In genomic region chr1:79190074-79190473, GRCh38 we compare ENCODE assay signal across 16 cellular contexts.
A peak's percentile ranks its signal among the peaks of the same experiment; 100 is the strongest.
DNase-seq lines count a peak whose midpoint lies in the region; ATAC-seq, FAIRE-seq and TF ChIP-seq lines count a peak whose summit lies in the region.
"Had no signal": no experiment of that assay in that cellular context is flagged by ENCODE, and none has a peak within 500 bp of the region (broad histone marks: within the 10 kb centered on the region; RNA-seq: fewer than 3 reads in every experiment).

No MANE protein-coding gene starts in this region.

- BruUV-seq in GM12878 (replicated peaks; lab: Mats Ljungman, UMichigan), result no TSS peak

- H3K27me3 ChIP-seq in GM12878 (replicated peaks in 1 of 2; ENCODE audit: control insufficient read depth in 2 of 2, insufficient read depth in 2 of 2, low read length in 1 of 2), result no peaks in the 10 kb centered on the region
- H3K27me3 ChIP-seq: foreskin keratinocyte, neural progenitor cell had no signal

- no peak overlapping the region for H3K4me3 ChIP-seq in GM12878
- H3K4me3 ChIP-seq: neural progenitor cell had no signal

- no peaks in the 10 kb centered on the region for H3K79me2 ChIP-seq in GM12878 (ENCODE audit: control insufficient read depth, insufficient read depth, low read length)

- H3K9ac ChIP-seq in GM12878 (ENCODE audit: control insufficient read depth, insufficient read depth, low read length), result no peak overlapping the region
- H3K9ac ChIP-seq: KMS-11, neural progenitor cell had no signal

- ATAC-seq in GM18861 (IDR thresholded peaks at IDR 0.05; ENCODE audit: unreplicated experiment) (peak; percentile 68), GM21528 (IDR thresholded peaks at IDR 0.05; ENCODE audit: low FRiP score, unreplicated experiment) (peak; percentile 72), HG03135 (IDR thresholded peaks at IDR 0.05; ENCODE audit: unreplicated experiment) (peak; percentile 57), GM12878 (peak; percentile 71), HG02884 (IDR thresholded peaks at IDR 0.05; ENCODE audit: unreplicated experiment) (no peak)
- ATAC-seq: foreskin keratinocyte; stimulated activated effector memory CD8-positive, alpha-beta T cell treated with anti-CD3 and anti-CD28 coated beads, Interleukin-12 subunit alpha, Interleukin-12 subunit beta, amount 100 ng/mL, for 72 hours had no signal

- CTCF ChIA-PET in GM12878 (lab: Yijun Ruan, JAX), result no interaction called here

- TF ChIP-seq POLR2A in GM12878 (IDR thresholded peaks at IDR 0.05; ENCODE audit: low read depth, low read length), result no peak

- no peaks in the 10 kb centered on the region for H3K4me1 ChIP-seq in GM12878 (ENCODE audit: control insufficient read depth, insufficient read depth, low read length)
- H3K4me1 ChIP-seq: foreskin keratinocyte, neural progenitor cell had no signal

- RAD21 ChIA-PET in GM12878 (lab: Charles Lee; ENCODE audit: unreplicated experiment), result no interaction called here

- in situ Hi-C loops in GM12878 (cut with MboI), result loop anchor here (10.0 kb wide), 1 partner anchor 355 kb away; no protein-coding TSS in a partner anchor

- no peak for TF ChIP-seq CTCF in GM12878 (IDR thresholded peaks at IDR 0.05 in 2 of 3, conservative IDR thresholded peaks at IDR 0.05 in 1 of 3; ENCODE audit: control insufficient read depth in 2 of 3, extremely low read depth in 1 of 3, insufficient read depth in 1 of 3, low read depth in 3 of 3, low read length in 3 of 3)

- no peaks in the 10 kb centered on the region for H3K9me3 ChIP-seq in GM12878 (replicated peaks; ENCODE audit: control insufficient read depth, insufficient read depth, low read length)

- intact Hi-C loops in GM12878 (cut with micrococcal nuclease; ENCODE audit: unreplicated experiment), result loop anchor here (5.0 kb wide), 1 partner anchor 568 kb away; the partner anchor contains the start of gene IFI44L

- H3K27ac ChIP-seq in GM12878 (ENCODE audit: control insufficient read depth, insufficient read depth), result no peak overlapping the region
- H3K27ac ChIP-seq: foreskin keratinocyte, KMS-11, neural progenitor cell had no signal

- SMC1A ChIA-PET in GM12878 (lab: Charles Lee; ENCODE audit: uncharacterized antibody, unreplicated experiment), result no interaction called here

- H3K4me2 ChIP-seq in GM12878 (ENCODE audit: control insufficient read depth, insufficient read depth), result no peak overlapping the region
- H3K4me2 ChIP-seq: KMS-11, neural progenitor cell had no signal

- DNase-seq in GM12878 (ENCODE audit: low read depth, low spot score), result peak; percentile 16
- DNase-seq in GM19238 (ENCODE audit: insufficient read length, low spot score), result no peak
- no peak for DNase-seq in activated CD8-positive, alpha-beta memory T cell treated with anti-CD3 and anti-CD28 coated beads for 24 hours
- DNase-seq in stimulated activated naive CD4-positive, alpha-beta T cell (lab: John Stamatoyannopoulos, UW), result no peak
- DNase-seq: activated CD4-positive, alpha-beta T cell treated with anti-CD3 and anti-CD28 coated beads for 1 hour; cerebellar nuclear complex; foreskin keratinocyte; H7; SIG-M5 had no signal

- no peak overlapping the region for H2AFZ ChIP-seq in GM12878 (ENCODE audit: control insufficient read depth, low read depth, low read length)
- H2AFZ ChIP-seq: neural progenitor cell had no signal

- H3K36me3 ChIP-seq in GM12878 (ENCODE audit: control insufficient read depth in 2 of 2, insufficient read depth in 2 of 2, low read length in 1 of 2), result no peaks in the 10 kb centered on the region
- H3K36me3 ChIP-seq: neural progenitor cell had no signal

- POLR2A ChIA-PET in GM12878 (lab: Charles Lee), result no interaction called here

- no peak for TF ChIP-seq EP300 in GM12878 (IDR thresholded peaks at IDR 0.05; ENCODE audit: borderline replicate concordance in 1 of 2, control insufficient read depth in 1 of 2, low read depth in 2 of 2, low read length in 2 of 2)

- WGBS in GM12878 (ENCODE audit: insufficient coverage, insufficient replicate concordance, low lambda C conversion rate, missing lambda C conversion rate), result 8% methylated on average over 1 of the region's 1 CpG

- no peak for FAIRE-seq in GM12878 (lab: Jason Lieb, UNC)

- no peaks in the 10 kb centered on the region for H4K20me1 ChIP-seq in GM12878 (ENCODE audit: control insufficient read depth, insufficient read depth)

- no peak for TF ChIP-seq RAD21 in GM12878 (IDR thresholded peaks at IDR 0.05; ENCODE audit: insufficient read depth, low read depth, low read length)

TF ChIP-seq in GM12878, 131 proteins besides CTCF, POLR2A, EP300 and RAD21:
- TF ChIP-seq SUZ12 (IDR thresholded peaks at IDR 0.05; ENCODE audit: unreplicated experiment), result no peak
- TF ChIP-seq WRNIP1 (IDR thresholded peaks at IDR 0.05; ENCODE audit: borderline replicate concordance, low read depth, low read length), result no peak
- TF ChIP-seq MTA3 (IDR thresholded peaks at IDR 0.05; ENCODE audit: borderline replicate concordance, low read length), result no peak
- no peak for TF ChIP-seq ZBED1 (IDR thresholded peaks at IDR 0.05; ENCODE audit: borderline replicate concordance)
- TF ChIP-seq RBBP5 (conservative IDR thresholded peaks at IDR 0.05), result no peak
- no peak for TF ChIP-seq TCF7 (IDR thresholded peaks at IDR 0.05; ENCODE audit: borderline replicate concordance)
- TF ChIP-seq ZNF384 (IDR thresholded peaks at IDR 0.05; ENCODE audit: borderline replicate concordance, low read depth, low read length), result no peak
- TF ChIP-seq SMARCA5 (IDR thresholded peaks at IDR 0.05), result no peak
- TF ChIP-seq BHLHE40 (IDR thresholded peaks at IDR 0.05; ENCODE audit: borderline replicate concordance in 1 of 2, low read depth in 2 of 2, low read length in 1 of 2), result no peak
- TF ChIP-seq EGR1 (IDR thresholded peaks at IDR 0.05; ENCODE audit: borderline replicate concordance in 1 of 2, low read depth in 2 of 2, low read length in 2 of 2), result no peak
- no peak for TF ChIP-seq ZSCAN29 (IDR thresholded peaks at IDR 0.05)
- TF ChIP-seq CREB1 (IDR thresholded peaks at IDR 0.05; ENCODE audit: low read depth), result no peak
- no peak for TF ChIP-seq YY1 (IDR thresholded peaks at IDR 0.05; ENCODE audit: low read depth, low read length)
- TF ChIP-seq YBX1 (IDR thresholded peaks at IDR 0.05), result no peak
- TF ChIP-seq SKIL (IDR thresholded peaks at IDR 0.05; ENCODE audit: low read depth, poor library complexity, severe bottlenecking), result no peak
- TF ChIP-seq ELK1 (IDR thresholded peaks at IDR 0.05; ENCODE audit: low read depth, low read length), result no peak
- no peak for TF ChIP-seq IRF3 (IDR thresholded peaks at IDR 0.05)
TF ChIP-seq in GM12878: peak in this region for 0.
